Comparison of ENCODE assay signal across 2 cellular contexts in the genomic region with DNA sequence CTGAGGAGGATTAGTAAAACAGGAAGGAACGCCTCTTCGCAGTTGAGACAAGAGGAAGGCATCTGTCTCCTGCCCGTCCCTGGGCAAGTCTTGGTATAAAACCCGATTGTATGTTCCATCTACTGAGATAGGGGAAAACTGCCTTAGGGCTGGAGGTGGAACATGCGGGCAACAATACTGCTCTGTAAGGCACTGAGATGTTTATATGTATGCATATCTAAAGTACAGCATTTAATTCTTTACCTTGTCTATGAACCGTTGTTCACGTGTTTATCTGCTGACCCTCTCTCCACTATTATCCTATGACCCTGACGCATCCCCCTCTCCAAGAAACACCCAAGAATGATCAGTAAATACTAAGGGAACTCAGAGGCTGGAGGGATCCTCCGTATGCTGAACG.
TF ChIP-seq lines count a peak whose summit lies in the region.

No MANE protein-coding gene starts in this region.

TF ChIP-seq in GM23338, 12 proteins besides CTCF, POLR2A, EP300 and RAD21:
- TF ChIP-seq NANOG (IDR thresholded peaks at IDR 0.05; ENCODE audit: borderline replicate concordance) (no peak), CREB1 (CRISPR knock-in tag; IDR thresholded peaks at IDR 0.05; ENCODE audit: low read depth) (no peak), EZH2phosphoT487 (IDR thresholded peaks at IDR 0.05; ENCODE audit: unreplicated experiment) (no peak), JUNB (IDR thresholded peaks at IDR 0.05; ENCODE audit: unreplicated experiment) (no peak), ZNF114 (CRISPR knock-in tag; IDR thresholded peaks at IDR 0.05) (no peak), EZH2 (IDR thresholded peaks at IDR 0.05; ENCODE audit: low read depth, unreplicated experiment) (no peak)
- TF ChIP-seq, protein P1, sequence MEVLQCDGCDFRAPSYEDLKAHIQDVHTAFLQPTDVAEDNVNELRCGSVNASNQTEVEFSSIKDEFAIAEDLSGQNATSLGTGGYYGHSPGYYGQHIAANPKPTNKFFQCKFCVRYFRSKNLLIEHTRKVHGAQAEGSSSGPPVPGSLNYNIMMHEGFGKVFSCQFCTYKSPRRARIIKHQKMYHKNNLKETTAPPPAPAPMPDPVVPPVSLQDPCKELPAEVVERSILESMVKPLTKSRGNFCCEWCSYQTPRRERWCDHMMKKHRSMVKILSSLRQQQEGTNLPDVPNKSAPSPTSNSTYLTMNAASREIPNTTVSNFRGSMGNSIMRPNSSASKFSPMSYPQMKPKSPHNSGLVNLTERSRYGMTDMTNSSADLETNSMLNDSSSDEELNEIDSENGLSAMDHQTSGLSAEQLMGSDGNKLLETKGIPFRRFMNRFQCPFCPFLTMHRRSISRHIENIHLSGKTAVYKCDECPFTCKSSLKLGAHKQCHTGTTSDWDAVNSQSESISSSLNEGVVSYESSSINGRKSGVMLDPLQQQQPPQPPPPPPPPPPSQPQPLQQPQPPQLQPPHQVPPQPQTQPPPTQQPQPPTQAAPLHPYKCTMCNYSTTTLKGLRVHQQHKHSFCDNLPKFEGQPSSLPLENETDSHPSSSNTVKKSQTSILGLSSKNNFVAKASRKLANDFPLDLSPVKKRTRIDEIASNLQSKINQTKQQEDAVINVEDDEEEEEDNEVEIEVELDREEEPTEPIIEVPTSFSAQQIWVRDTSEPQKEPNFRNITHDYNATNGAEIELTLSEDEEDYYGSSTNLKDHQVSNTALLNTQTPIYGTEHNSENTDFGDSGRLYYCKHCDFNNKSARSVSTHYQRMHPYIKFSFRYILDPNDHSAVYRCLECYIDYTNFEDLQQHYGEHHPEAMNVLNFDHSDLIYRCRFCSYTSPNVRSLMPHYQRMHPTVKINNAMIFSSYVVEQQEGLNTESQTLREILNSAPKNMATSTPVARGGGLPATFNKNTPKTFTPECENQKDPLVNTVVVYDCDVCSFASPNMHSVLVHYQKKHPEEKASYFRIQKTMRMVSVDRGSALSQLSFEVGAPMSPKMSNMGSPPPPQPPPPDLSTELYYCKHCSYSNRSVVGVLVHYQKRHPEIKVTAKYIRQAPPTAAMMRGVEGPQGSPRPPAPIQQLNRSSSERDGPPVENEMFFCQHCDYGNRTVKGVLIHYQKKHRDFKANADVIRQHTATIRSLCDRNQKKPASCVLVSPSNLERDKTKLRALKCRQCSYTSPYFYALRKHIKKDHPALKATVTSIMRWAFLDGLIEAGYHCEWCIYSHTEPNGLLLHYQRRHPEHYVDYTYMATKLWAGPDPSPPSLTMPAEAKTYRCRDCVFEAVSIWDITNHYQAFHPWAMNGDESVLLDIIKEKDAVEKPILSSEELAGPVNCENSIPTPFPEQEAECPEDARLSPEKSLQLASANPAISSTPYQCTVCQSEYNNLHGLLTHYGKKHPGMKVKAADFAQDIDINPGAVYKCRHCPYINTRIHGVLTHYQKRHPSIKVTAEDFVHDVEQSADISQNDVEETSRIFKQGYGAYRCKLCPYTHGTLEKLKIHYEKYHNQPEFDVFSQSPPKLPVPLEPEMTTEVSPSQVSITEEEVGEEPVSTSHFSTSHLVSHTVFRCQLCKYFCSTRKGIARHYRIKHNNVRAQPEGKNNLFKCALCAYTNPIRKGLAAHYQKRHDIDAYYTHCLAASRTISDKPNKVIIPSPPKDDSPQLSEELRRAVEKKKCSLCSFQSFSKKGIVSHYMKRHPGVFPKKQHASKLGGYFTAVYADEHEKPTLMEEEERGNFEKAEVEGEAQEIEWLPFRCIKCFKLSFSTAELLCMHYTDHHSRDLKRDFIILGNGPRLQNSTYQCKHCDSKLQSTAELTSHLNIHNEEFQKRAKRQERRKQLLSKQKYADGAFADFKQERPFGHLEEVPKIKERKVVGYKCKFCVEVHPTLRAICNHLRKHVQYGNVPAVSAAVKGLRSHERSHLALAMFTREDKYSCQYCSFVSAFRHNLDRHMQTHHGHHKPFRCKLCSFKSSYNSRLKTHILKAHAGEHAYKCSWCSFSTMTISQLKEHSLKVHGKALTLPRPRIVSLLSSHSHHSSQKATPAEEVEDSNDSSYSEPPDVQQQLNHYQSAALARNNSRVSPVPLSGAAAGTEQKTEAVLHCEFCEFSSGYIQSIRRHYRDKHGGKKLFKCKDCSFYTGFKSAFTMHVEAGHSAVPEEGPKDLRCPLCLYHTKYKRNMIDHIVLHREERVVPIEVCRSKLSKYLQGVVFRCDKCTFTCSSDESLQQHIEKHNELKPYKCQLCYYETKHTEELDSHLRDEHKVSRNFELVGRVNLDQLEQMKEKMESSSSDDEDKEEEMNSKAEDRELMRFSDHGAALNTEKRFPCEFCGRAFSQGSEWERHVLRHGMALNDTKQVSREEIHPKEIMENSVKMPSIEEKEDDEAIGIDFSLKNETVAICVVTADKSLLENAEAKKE (CRISPR knock-in tag; IDR thresholded peaks at IDR 0.05) = no peak
- TF ChIP-seq, protein P2, sequence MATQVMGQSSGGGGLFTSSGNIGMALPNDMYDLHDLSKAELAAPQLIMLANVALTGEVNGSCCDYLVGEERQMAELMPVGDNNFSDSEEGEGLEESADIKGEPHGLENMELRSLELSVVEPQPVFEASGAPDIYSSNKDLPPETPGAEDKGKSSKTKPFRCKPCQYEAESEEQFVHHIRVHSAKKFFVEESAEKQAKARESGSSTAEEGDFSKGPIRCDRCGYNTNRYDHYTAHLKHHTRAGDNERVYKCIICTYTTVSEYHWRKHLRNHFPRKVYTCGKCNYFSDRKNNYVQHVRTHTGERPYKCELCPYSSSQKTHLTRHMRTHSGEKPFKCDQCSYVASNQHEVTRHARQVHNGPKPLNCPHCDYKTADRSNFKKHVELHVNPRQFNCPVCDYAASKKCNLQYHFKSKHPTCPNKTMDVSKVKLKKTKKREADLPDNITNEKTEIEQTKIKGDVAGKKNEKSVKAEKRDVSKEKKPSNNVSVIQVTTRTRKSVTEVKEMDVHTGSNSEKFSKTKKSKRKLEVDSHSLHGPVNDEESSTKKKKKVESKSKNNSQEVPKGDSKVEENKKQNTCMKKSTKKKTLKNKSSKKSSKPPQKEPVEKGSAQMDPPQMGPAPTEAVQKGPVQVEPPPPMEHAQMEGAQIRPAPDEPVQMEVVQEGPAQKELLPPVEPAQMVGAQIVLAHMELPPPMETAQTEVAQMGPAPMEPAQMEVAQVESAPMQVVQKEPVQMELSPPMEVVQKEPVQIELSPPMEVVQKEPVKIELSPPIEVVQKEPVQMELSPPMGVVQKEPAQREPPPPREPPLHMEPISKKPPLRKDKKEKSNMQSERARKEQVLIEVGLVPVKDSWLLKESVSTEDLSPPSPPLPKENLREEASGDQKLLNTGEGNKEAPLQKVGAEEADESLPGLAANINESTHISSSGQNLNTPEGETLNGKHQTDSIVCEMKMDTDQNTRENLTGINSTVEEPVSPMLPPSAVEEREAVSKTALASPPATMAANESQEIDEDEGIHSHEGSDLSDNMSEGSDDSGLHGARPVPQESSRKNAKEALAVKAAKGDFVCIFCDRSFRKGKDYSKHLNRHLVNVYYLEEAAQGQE (IDR thresholded peaks at IDR 0.05; ENCODE audit: unreplicated experiment) = no peak
- TF ChIP-seq, protein P3, sequence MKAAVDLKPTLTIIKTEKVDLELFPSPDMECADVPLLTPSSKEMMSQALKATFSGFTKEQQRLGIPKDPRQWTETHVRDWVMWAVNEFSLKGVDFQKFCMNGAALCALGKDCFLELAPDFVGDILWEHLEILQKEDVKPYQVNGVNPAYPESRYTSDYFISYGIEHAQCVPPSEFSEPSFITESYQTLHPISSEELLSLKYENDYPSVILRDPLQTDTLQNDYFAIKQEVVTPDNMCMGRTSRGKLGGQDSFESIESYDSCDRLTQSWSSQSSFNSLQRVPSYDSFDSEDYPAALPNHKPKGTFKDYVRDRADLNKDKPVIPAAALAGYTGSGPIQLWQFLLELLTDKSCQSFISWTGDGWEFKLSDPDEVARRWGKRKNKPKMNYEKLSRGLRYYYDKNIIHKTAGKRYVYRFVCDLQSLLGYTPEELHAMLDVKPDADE (IDR thresholded peaks at IDR 0.05) = no peak

TF ChIP-seq in endothelial cell of umbilical vein, 7 proteins besides CTCF, POLR2A, EP300 and RAD21:
- TF ChIP-seq, protein P4, sequence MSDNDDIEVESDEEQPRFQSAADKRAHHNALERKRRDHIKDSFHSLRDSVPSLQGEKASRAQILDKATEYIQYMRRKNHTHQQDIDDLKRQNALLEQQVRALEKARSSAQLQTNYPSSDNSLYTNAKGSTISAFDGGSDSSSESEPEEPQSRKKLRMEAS (IDR thresholded peaks at IDR 0.05; ENCODE audit: insufficient read depth, insufficient read length) = no peak
- TF ChIP-seq EZH2 (IDR thresholded peaks at IDR 0.05; ENCODE audit: borderline replicate concordance, low read depth, low read length, severe bottlenecking) = no peak
- no peak for TF ChIP-seq GATA2 (IDR thresholded peaks at IDR 0.05; ENCODE audit: insufficient read depth, insufficient read length, low read depth, low read length)
- no peak for TF ChIP-seq MYC (IDR thresholded peaks at IDR 0.05; ENCODE audit: low read depth, low read length)
- TF ChIP-seq POLR2AphosphoS5 (IDR thresholded peaks at IDR 0.05; ENCODE audit: insufficient read depth, low read depth, low read length) = no peak
- no peak for TF ChIP-seq JUN (IDR thresholded peaks at IDR 0.05; ENCODE audit: borderline replicate concordance, insufficient read depth, insufficient read length, low read depth)
- TF ChIP-seq FOS (IDR thresholded peaks at IDR 0.05; ENCODE audit: borderline replicate concordance, insufficient read depth, low read length) = no peak
TF ChIP-seq in endothelial cell of umbilical vein: peak in this region for 0.
